Comparison of ENCODE assay signal across 36 cellular contexts in genomic region chr16:76976756-76977155, GRCh38.
"Had no signal": no experiment of that assay in that cellular context is flagged by ENCODE, and none has a peak within 500 bp of the region (broad histone marks: within the 10 kb centered on the region; RNA-seq: fewer than 3 reads in every experiment).

No MANE protein-coding gene starts in this region.

- H3K27me3 ChIP-seq: ascending aorta, cardiac muscle cell had no signal

- H3K9me3 Mint-ChIP-seq: activated B cell treated with CpG ODN at 0.5 μM for 24 hours; activated CD4-positive, alpha-beta T cell treated with anti-CD3 and anti-CD28 coated beads, Interleukin-2, amount 10 ng/mL, durations not matched to agents 24 days and 14 days; activated naive CD8-positive, alpha-beta T cell treated with anti-CD3 and anti-CD28 coated beads, Interleukin-2, amount 10 ng/mL, durations not matched to agents 7 days and 5 days; activated T-cell treated with anti-CD3 and anti-CD28 coated beads, Interleukin-2, amount 50 U/mL, for 24 hours; activated T-helper 2 cell treated with anti-CD3 and anti-CD28 coated beads, Interferon-gamma antibody, Interleukin-2, Interleukin-4, amounts not matched to agents 10 μg/mL and 5 μg/mL and 100 μg/mL, durations not matched to agents 14 hours and 24 hours and 36 hours; central memory CD8-positive, alpha-beta T cell; T-helper 2 cell treated with Interferon-gamma antibody and Interleukin-4, amounts not matched to agents 5 μg/mL and 100 μg/mL, for 36 hours had no signal

- H3K27me3 Mint-ChIP-seq: activated B cell treated with CpG ODN at 0.5 μM for 24 hours; activated CD4-positive, alpha-beta memory T cell treated with anti-CD3 and anti-CD28 coated beads, Interleukin-2, amount 10 ng/mL, durations not matched to agents 7 days and 5 days; activated CD8-positive, alpha-beta memory T cell treated with anti-CD3 and anti-CD28 coated beads, Interleukin-2, amount 10 ng/mL, durations not matched to agents 7 days and 5 days; activated naive CD4-positive, alpha-beta T cell treated with anti-CD3 and anti-CD28 coated beads, Interleukin-2, amount 10 ng/mL, durations not matched to agents 7 days and 5 days; activated naive CD8-positive, alpha-beta T cell; brain; central memory CD8-positive, alpha-beta T cell had no signal

- H3K4me1 ChIP-seq: ascending aorta had no signal

- H3K27ac ChIP-seq: ascending aorta, cardiac muscle cell, VCaP had no signal

- H3K4me3 Mint-ChIP-seq: activated B cell treated with CpG ODN at 0.5 μM for 24 hours; activated CD4-positive, alpha-beta memory T cell treated with anti-CD3 and anti-CD28 coated beads, Interleukin-2, amount 10 ng/mL, durations not matched to agents 7 days and 5 days; activated CD4-positive, alpha-beta T cell treated with anti-CD3 and anti-CD28 coated beads, Interleukin-2, amount 10 ng/mL, durations not matched to agents 24 days and 14 days; activated CD8-positive, alpha-beta memory T cell treated with anti-CD3 and anti-CD28 coated beads, Interleukin-2, amount 10 ng/mL, durations not matched to agents 7 days and 5 days; activated CD8-positive, alpha-beta T cell treated with anti-CD3 and anti-CD28 coated beads, Interleukin-2, amount 10 ng/mL, durations not matched to agents 7 days and 5 days; activated naive CD4-positive, alpha-beta T cell treated with anti-CD3 and anti-CD28 coated beads, Interleukin-2, amount 10 ng/mL, durations not matched to agents 7 days and 5 days; activated naive CD4-positive, alpha-beta T cell treated with anti-CD3 and anti-CD28 coated beads, Interleukin-2, amount 50 U/mL, for 24 hours; activated naive CD8-positive, alpha-beta T cell; activated naive CD8-positive, alpha-beta T cell treated with anti-CD3 and anti-CD28 coated beads, Interleukin-2, amount 10 ng/mL, durations not matched to agents 7 days and 5 days; activated naive CD8-positive, alpha-beta T cell treated with anti-CD3 and anti-CD28 coated beads, Interleukin-2, amount 50 U/mL, for 24 hours; activated T-cell treated with anti-CD3 and anti-CD28 coated beads, Interleukin-2, amount 50 U/mL, for 24 hours; brain; central memory CD8-positive, alpha-beta T cell; T-helper 1 cell treated with Interleukin-12 subunit alpha and Interleukin-12 subunit beta and Interleukin-4 antibody, amounts not matched to agents 30 μg/mL and 1 μg/mL, for 36 hours; T-helper 2 cell treated with Interferon-gamma antibody and Interleukin-4, amounts not matched to agents 5 μg/mL and 100 μg/mL, for 36 hours had no signal

- ATAC-seq: activated CD8-positive, alpha-beta memory T cell treated with anti-CD3 and anti-CD28 coated beads, Interleukin-2, amount 10 ng/mL, durations not matched to agents 7 days and 5 days had no signal

- H3K36me3 ChIP-seq: ascending aorta, cardiac muscle cell had no signal

- H3K9me3 ChIP-seq: ascending aorta had no signal

- H3K4me1 Mint-ChIP-seq: activated B cell treated with CpG ODN at 0.5 μM for 24 hours; activated CD8-positive, alpha-beta memory T cell treated with anti-CD3 and anti-CD28 coated beads, Interleukin-2, amount 10 ng/mL, durations not matched to agents 7 days and 5 days; central memory CD8-positive, alpha-beta T cell had no signal

- H3K27ac Mint-ChIP-seq: activated B cell treated with CpG ODN at 0.5 μM for 24 hours; activated CD4-positive, alpha-beta memory T cell treated with anti-CD3 and anti-CD28 coated beads, Interleukin-2, amount 10 ng/mL, durations not matched to agents 7 days and 5 days; activated CD4-positive, alpha-beta T cell treated with anti-CD3 and anti-CD28 coated beads, Interleukin-2, amount 10 ng/mL, durations not matched to agents 24 days and 14 days; activated CD8-positive, alpha-beta memory T cell treated with anti-CD3 and anti-CD28 coated beads, Interleukin-2, amount 10 ng/mL, durations not matched to agents 7 days and 5 days; activated CD8-positive, alpha-beta T cell treated with anti-CD3 and anti-CD28 coated beads, Interleukin-2, amount 10 ng/mL, durations not matched to agents 7 days and 5 days; activated naive CD4-positive, alpha-beta T cell treated with anti-CD3 and anti-CD28 coated beads, Interleukin-2, amount 10 ng/mL, durations not matched to agents 7 days and 5 days; activated naive CD4-positive, alpha-beta T cell treated with anti-CD3 and anti-CD28 coated beads, Interleukin-2, amount 50 U/mL, for 24 hours; activated naive CD8-positive, alpha-beta T cell; activated naive CD8-positive, alpha-beta T cell treated with anti-CD3 and anti-CD28 coated beads, Interleukin-2, amount 10 ng/mL, durations not matched to agents 7 days and 5 days; activated naive CD8-positive, alpha-beta T cell treated with anti-CD3 and anti-CD28 coated beads, Interleukin-2, amount 50 U/mL, for 24 hours; activated T-cell treated with anti-CD3 and anti-CD28 coated beads, Interleukin-2, amount 50 U/mL, for 24 hours; activated T-helper 2 cell treated with anti-CD3 and anti-CD28 coated beads, Interferon-gamma antibody, Interleukin-2, Interleukin-4, amounts not matched to agents 10 μg/mL and 5 μg/mL and 100 μg/mL, durations not matched to agents 14 hours and 24 hours and 36 hours; T-helper 1 cell treated with Interleukin-12 subunit alpha and Interleukin-12 subunit beta and Interleukin-4 antibody, amounts not matched to agents 30 μg/mL and 1 μg/mL, for 36 hours; T-helper 2 cell treated with Interferon-gamma antibody and Interleukin-4, amounts not matched to agents 5 μg/mL and 100 μg/mL, for 36 hours had no signal

- DNase-seq: activated B cell treated with CpG ODN at 0.5 μM for 24 hours; activated CD4-positive, alpha-beta memory T cell treated with anti-CD3 and anti-CD28 coated beads, Interleukin-2, amount 10 ng/mL, durations not matched to agents 7 days and 5 days; activated CD4-positive, alpha-beta T cell treated with anti-CD3 and anti-CD28 coated beads for 4 hours; activated CD4-positive, alpha-beta T cell treated with anti-CD3 and anti-CD28 coated beads, Interleukin-2, amount 10 ng/mL, durations not matched to agents 24 days and 14 days; activated CD4-positive, alpha-beta T cell treated with anti-CD3 and anti-CD28 coated beads, Interleukin-2, amount 50 U/mL, for 1 hour; activated CD4-positive, alpha-beta T cell treated with anti-CD3 and anti-CD28 coated beads, Interleukin-2, amount 50 U/mL, for 4 hours; activated CD4-positive, CD25-positive, alpha-beta regulatory T cell treated with anti-CD3 and anti-CD28 coated beads, Interleukin-2, amount 50 U/mL, for 72 hours; activated CD8-positive, alpha-beta memory T cell treated with anti-CD3 and anti-CD28 coated beads for 24 hours; activated CD8-positive, alpha-beta memory T cell treated with anti-CD3 and anti-CD28 coated beads, Interleukin-2, amount 10 ng/mL, durations not matched to agents 7 days and 5 days; activated CD8-positive, alpha-beta memory T cell treated with anti-CD3 and anti-CD28 coated beads, Interleukin-2, amount 50 U/mL, for 48 hours; activated CD8-positive, alpha-beta T cell treated with anti-CD3 and anti-CD28 coated beads, Interleukin-2, amount 10 ng/mL, durations not matched to agents 7 days and 5 days; activated effector memory CD4-positive, alpha-beta T cell treated with Interleukin-2 at 50 U/mL for 16 hours; activated gamma-delta T cell; activated naive CD4-positive, alpha-beta T cell treated with anti-CD3 and anti-CD28 coated beads, Interleukin-2, amount 10 ng/mL, durations not matched to agents 7 days and 5 days; activated naive CD4-positive, alpha-beta T cell treated with Interleukin-2 at 50 U/mL for 16 hours; activated naive CD8-positive, alpha-beta T cell treated with anti-CD3 and anti-CD28 coated beads, Interleukin-2, amount 10 ng/mL, durations not matched to agents 7 days and 5 days; activated naive CD8-positive, alpha-beta T cell treated with anti-CD3 and anti-CD28 coated beads, Interleukin-2, amount 50 U/mL, for 24 hours; activated T-cell treated with anti-CD3 and anti-CD28 coated beads, Interleukin-2, amount 50 U/mL, for 24 hours; activated T-cell treated with anti-CD3 and anti-CD28 coated beads, Interleukin-2, amount 50 U/mL, for 48 hours; amygdala; anterior cingulate cortex; caudate nucleus; cerebellar nuclear complex; T-helper 9 cell had no signal

- FAIRE-seq: bronchial epithelial cell, TTC549 had no signal

- H3K4me3 ChIP-seq: ascending aorta, cardiac muscle cell had no signal

- H3K36me3 Mint-ChIP-seq: activated CD8-positive, alpha-beta memory T cell treated with anti-CD3 and anti-CD28 coated beads, Interleukin-2, amount 10 ng/mL, durations not matched to agents 7 days and 5 days; activated naive CD4-positive, alpha-beta T cell treated with anti-CD3 and anti-CD28 coated beads, Interleukin-2, amount 10 ng/mL, durations not matched to agents 7 days and 5 days; activated naive CD4-positive, alpha-beta T cell treated with anti-CD3 and anti-CD28 coated beads, Interleukin-2, amount 50 U/mL, for 24 hours; activated naive CD8-positive, alpha-beta T cell; activated naive CD8-positive, alpha-beta T cell treated with anti-CD3 and anti-CD28 coated beads, Interleukin-2, amount 10 ng/mL, durations not matched to agents 7 days and 5 days; brain had no signal
